ENCODE assay signal across 1 cellular context in genomic region chr7:604038-604883, GRCh38.
A peak's percentile ranks its signal among the peaks of the same experiment; 100 is the strongest.
TF ChIP-seq lines count a peak whose summit lies in the region.

No MANE protein-coding gene starts in this region.

TF ChIP-seq in K562, 482 proteins besides CTCF, POLR2A, EP300 and RAD21 (continued from another document and continues in another):
- TF ChIP-seq, protein P1, sequence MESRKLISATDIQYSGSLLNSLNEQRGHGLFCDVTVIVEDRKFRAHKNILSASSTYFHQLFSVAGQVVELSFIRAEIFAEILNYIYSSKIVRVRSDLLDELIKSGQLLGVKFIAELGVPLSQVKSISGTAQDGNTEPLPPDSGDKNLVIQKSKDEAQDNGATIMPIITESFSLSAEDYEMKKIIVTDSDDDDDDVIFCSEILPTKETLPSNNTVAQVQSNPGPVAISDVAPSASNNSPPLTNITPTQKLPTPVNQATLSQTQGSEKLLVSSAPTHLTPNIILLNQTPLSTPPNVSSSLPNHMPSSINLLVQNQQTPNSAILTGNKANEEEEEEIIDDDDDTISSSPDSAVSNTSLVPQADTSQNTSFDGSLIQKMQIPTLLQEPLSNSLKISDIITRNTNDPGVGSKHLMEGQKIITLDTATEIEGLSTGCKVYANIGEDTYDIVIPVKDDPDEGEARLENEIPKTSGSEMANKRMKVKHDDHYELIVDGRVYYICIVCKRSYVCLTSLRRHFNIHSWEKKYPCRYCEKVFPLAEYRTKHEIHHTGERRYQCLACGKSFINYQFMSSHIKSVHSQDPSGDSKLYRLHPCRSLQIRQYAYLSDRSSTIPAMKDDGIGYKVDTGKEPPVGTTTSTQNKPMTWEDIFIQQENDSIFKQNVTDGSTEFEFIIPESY (CRISPR knock-in tag; IDR thresholded peaks at IDR 0.05): peak; percentile 92
- TF ChIP-seq, protein P2, sequence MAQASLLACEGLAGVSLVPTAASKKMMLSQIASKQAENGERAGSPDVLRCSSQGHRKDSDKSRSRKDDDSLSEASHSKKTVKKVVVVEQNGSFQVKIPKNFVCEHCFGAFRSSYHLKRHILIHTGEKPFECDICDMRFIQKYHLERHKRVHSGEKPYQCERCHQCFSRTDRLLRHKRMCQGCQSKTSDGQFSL (CRISPR knock-in tag; IDR thresholded peaks at IDR 0.05): peak; percentile 80; the same call in 1 of the 2 replicates
- TF ChIP-seq, protein P2 (tag; IDR thresholded peaks at IDR 0.05): peak in 1 of 2 experiments; percentile 54; a peak in 2 of 4 replicates
- TF ChIP-seq DIDO1 (tag; IDR thresholded peaks at IDR 0.05; ENCODE audit: low read depth) (no peak), NR2C2 (CRISPR knock-in tag; IDR thresholded peaks at IDR 0.05) (peak; percentile 78; the same call in 1 of the 2 replicates), NR2C2 (tag; IDR thresholded peaks at IDR 0.05) (peak; percentile 89), DPF2 (IDR thresholded peaks at IDR 0.05) (peak; percentile 48), ZBTB1 (CRISPR knock-in tag; IDR thresholded peaks at IDR 0.05; ENCODE audit: borderline replicate concordance, low read depth) (peak; percentile 82), ZNF347 (CRISPR knock-in tag; IDR thresholded peaks at IDR 0.05; ENCODE audit: low read depth) (no peak), ZBTB5 (IDR thresholded peaks at IDR 0.05) (no peak), MECOM (CRISPR knock-in tag; IDR thresholded peaks at IDR 0.05) (peak; percentile 75), FOXK2 (conservative IDR thresholded peaks at IDR 0.05 in 1 of 2, IDR thresholded peaks at IDR 0.05 in 1 of 2; ENCODE audit: low read depth in 2 of 2) (peak in 1 of 2 experiments; percentile 55; a peak in 1 of 4 replicates), ZNF766 (CRISPR knock-in tag; conservative IDR thresholded peaks at IDR 0.05) (peak; percentile 42; the same call in 1 of the 2 replicates), XRCC3 (IDR thresholded peaks at IDR 0.05) (no peak), HNRNPK (IDR thresholded peaks at IDR 0.05; ENCODE audit: low read depth, low read length, poor library complexity, severe bottlenecking) (no peak), ZFPM2 (CRISPR knock-in tag; IDR thresholded peaks at IDR 0.05) (0 out of 2 replicates have a peak, but pooled peaks have one; percentile 49), CBFB (CRISPR knock-in tag; IDR thresholded peaks at IDR 0.05) (peak; percentile 73; the same call in 1 of the 2 replicates), NFE2 (IDR thresholded peaks at IDR 0.05; ENCODE audit: low read depth) (peak; percentile 90), HEY1 (CRISPR knock-in tag; IDR thresholded peaks at IDR 0.05; ENCODE audit: borderline replicate concordance) (no peak), RBM14 (IDR thresholded peaks at IDR 0.05; ENCODE audit: borderline replicate concordance, insufficient read depth, low read depth, low read length) (no peak), SRF (CRISPR knock-in tag; IDR thresholded peaks at IDR 0.05) (peak in 1 of 2 experiments; percentile 49; a peak in 1 of 4 replicates), MCM7 (IDR thresholded peaks at IDR 0.05) (no peak), ZNF133 (CRISPR knock-in tag; IDR thresholded peaks at IDR 0.05) (no peak; the same call in 1 of the 2 replicates), HDAC3 (IDR thresholded peaks at IDR 0.05; ENCODE audit: borderline replicate concordance, partially characterized antibody) (peak; percentile 61), KDM1A (IDR thresholded peaks at IDR 0.05) (peak in 1 of 2 experiments; percentile 41; a peak in 2 of 4 replicates), GABPA (tag; conservative IDR thresholded peaks at IDR 0.05; ENCODE audit: low read depth) (peak; percentile 87), CLOCK (CRISPR knock-in tag; IDR thresholded peaks at IDR 0.05; ENCODE audit: borderline replicate concordance) (0 out of 2 replicates have a peak, but pooled peaks have one; percentile 45), PHF8 (IDR thresholded peaks at IDR 0.05; ENCODE audit: borderline replicate concordance, low read length) (peak; percentile 51; the same call in 1 of the 2 replicates), NCOA2 (IDR thresholded peaks at IDR 0.05; ENCODE audit: partially characterized antibody in 2 of 2) (peak in 1 of 2 experiments; percentile 35), KLF16 (IDR thresholded peaks at IDR 0.05) (no peak), ZFX (CRISPR knock-in tag; IDR thresholded peaks at IDR 0.05) (peak; percentile 98), NFIX (CRISPR knock-in tag; IDR thresholded peaks at IDR 0.05; ENCODE audit: low read depth) (no peak), KAT8 (IDR thresholded peaks at IDR 0.05; ENCODE audit: low read depth) (no peak), RNF2 (IDR thresholded peaks at IDR 0.05) (peak; percentile 95), GTF2E2 (tag; IDR thresholded peaks at IDR 0.05) (no peak), MAX (CRISPR knock-in tag; IDR thresholded peaks at IDR 0.05) (peak; percentile 98), ZNF395 (CRISPR knock-in tag; IDR thresholded peaks at IDR 0.05) (peak; percentile 51; the same call in 1 of the 2 replicates), ZNF165 (CRISPR knock-in tag; IDR thresholded peaks at IDR 0.05; ENCODE audit: borderline replicate concordance) (no peak; the same call in 1 of the 2 replicates), FOSL1 (tag; conservative IDR thresholded peaks at IDR 0.05) (peak; percentile 97), TCFL5 (CRISPR knock-in tag; conservative IDR thresholded peaks at IDR 0.05) (0 out of 2 replicates have a peak, but pooled peaks have one; percentile 33), SMAD2 (IDR thresholded peaks at IDR 0.05; ENCODE audit: low read depth, low read length) (no peak)
- TF ChIP-seq, protein P3, sequence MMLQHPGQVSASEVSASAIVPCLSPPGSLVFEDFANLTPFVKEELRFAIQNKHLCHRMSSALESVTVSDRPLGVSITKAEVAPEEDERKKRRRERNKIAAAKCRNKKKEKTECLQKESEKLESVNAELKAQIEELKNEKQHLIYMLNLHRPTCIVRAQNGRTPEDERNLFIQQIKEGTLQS (IDR thresholded peaks at IDR 0.05): peak; percentile 81
- TF ChIP-seq, protein P3 (CRISPR knock-in tag; conservative IDR thresholded peaks at IDR 0.05): no peak; the same call in none of the 2 replicates
- TF ChIP-seq, protein P4, sequence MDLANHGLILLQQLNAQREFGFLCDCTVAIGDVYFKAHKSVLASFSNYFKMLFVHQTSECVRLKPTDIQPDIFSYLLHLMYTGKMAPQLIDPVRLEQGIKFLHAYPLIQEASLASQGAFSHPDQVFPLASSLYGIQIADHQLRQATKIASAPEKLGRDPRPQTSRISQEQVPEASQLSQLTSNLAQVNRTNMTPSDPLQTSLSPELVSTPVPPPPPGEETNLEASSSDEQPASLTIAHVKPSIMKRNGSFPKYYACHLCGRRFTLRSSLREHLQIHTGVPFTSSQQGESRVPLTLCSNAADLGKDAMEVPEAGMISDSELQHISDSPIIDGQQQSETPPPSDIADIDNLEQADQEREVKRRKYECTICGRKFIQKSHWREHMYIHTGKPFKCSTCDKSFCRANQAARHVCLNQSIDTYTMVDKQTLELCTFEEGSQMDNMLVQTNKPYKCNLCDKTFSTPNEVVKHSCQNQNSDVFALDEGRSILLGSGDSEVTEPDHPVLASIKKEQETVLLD (IDR thresholded peaks at IDR 0.05): peak; percentile 52; the same call in 1 of the 2 replicates
- TF ChIP-seq, protein P5, sequence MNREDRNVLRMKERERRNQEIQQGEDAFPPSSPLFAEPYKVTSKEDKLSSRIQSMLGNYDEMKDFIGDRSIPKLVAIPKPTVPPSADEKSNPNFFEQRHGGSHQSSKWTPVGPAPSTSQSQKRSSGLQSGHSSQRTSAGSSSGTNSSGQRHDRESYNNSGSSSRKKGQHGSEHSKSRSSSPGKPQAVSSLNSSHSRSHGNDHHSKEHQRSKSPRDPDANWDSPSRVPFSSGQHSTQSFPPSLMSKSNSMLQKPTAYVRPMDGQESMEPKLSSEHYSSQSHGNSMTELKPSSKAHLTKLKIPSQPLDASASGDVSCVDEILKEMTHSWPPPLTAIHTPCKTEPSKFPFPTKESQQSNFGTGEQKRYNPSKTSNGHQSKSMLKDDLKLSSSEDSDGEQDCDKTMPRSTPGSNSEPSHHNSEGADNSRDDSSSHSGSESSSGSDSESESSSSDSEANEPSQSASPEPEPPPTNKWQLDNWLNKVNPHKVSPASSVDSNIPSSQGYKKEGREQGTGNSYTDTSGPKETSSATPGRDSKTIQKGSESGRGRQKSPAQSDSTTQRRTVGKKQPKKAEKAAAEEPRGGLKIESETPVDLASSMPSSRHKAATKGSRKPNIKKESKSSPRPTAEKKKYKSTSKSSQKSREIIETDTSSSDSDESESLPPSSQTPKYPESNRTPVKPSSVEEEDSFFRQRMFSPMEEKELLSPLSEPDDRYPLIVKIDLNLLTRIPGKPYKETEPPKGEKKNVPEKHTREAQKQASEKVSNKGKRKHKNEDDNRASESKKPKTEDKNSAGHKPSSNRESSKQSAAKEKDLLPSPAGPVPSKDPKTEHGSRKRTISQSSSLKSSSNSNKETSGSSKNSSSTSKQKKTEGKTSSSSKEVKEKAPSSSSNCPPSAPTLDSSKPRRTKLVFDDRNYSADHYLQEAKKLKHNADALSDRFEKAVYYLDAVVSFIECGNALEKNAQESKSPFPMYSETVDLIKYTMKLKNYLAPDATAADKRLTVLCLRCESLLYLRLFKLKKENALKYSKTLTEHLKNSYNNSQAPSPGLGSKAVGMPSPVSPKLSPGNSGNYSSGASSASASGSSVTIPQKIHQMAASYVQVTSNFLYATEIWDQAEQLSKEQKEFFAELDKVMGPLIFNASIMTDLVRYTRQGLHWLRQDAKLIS (CRISPR knock-in tag; IDR thresholded peaks at IDR 0.05): peak; percentile 86; the same call in 1 of the 2 replicates
- TF ChIP-seq, protein P6, sequence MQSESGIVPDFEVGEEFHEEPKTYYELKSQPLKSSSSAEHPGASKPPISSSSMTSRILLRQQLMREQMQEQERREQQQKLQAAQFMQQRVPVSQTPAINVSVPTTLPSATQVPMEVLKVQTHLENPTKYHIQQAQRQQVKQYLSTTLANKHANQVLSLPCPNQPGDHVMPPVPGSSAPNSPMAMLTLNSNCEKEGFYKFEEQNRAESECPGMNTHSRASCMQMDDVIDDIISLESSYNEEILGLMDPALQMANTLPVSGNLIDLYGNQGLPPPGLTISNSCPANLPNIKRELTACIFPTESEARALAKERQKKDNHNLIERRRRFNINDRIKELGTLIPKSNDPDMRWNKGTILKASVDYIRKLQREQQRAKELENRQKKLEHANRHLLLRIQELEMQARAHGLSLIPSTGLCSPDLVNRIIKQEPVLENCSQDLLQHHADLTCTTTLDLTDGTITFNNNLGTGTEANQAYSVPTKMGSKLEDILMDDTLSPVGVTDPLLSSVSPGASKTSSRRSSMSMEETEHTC (IDR thresholded peaks at IDR 0.05): peak; percentile 85
- TF ChIP-seq, protein P7, sequence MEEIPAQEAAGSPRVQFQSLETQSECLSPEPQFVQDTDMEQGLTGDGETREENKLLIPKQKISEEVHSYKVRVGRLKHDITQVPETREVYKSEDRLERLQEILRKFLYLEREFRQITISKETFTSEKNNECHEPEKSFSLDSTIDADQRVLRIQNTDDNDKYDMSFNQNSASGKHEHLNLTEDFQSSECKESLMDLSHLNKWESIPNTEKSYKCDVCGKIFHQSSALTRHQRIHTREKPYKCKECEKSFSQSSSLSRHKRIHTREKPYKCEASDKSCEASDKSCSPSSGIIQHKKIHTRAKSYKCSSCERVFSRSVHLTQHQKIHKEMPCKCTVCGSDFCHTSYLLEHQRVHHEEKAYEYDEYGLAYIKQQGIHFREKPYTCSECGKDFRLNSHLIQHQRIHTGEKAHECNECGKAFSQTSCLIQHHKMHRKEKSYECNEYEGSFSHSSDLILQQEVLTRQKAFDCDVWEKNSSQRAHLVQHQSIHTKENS (CRISPR knock-in tag; IDR thresholded peaks at IDR 0.05): no peak
